In the genomic region with DNA sequence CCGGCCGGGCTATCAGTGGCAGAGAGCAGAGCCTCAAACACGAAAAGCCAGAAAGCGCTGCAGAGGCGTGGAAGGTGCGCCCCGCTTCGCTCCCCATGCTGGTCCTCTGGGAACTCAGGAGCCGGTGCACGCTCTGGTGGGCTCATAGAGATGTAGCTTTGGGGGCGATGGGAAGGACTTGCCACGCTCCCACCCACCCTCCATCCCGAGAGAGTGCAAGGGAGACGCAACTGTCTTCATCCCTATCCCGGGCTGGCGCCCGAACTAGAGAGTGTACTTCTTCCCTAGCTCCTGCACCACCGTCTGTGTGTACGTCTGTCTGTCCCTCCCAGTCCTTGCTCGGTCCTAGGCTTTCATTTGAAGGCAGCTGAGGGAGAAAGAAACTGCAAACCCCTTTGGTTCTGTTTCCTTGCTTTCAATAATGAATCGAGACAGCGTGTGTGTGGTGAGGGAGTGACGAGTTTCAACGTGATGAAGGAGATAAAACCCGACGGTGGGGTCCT, we compare ENCODE assay signal across 26 cellular contexts. TPM values are rescaled to one million over a fixed set of nuclear protein-coding genes. Genes with fewer than 3 reads are reported as not detected.
DNase-seq lines count a peak whose midpoint lies in the region; ATAC-seq and TF ChIP-seq lines count a peak whose summit lies in the region.
"Had no signal": no experiment of that assay in that cellular context is flagged by ENCODE, and none has a peak within 500 bp of the region (broad histone marks: within the 10 kb centered on the region; RNA-seq: fewer than 3 reads in every experiment).

No MANE protein-coding gene starts in this region.

- CTCF ChIA-PET in activated naive CD4-positive, alpha-beta T cell treated with anti-CD3 and anti-CD28 coated beads, Interleukin-2, amount 10 ng/mL, durations not matched to agents 7 days and 5 days (lab: Charles Lee) = interaction anchor here (1.0 to 2.7 kb wide), 4 partner anchors 11 to 723 kb away, joined by 3 to 13 read pairs (median 3); no protein-coding TSS in a partner anchor

- ATAC-seq in HG02678 (IDR thresholded peaks at IDR 0.05; ENCODE audit: unreplicated experiment) = no peak
- ATAC-seq: T-cell had no signal

- peaks cover 98% of the 10 kb centered on the region for H3K27me3 Mint-ChIP-seq in activated naive CD4-positive, alpha-beta T cell treated with anti-CD3 and anti-CD28 coated beads, Interleukin-2, amount 10 ng/mL, durations not matched to agents 7 days and 5 days
- H3K27me3 Mint-ChIP-seq in neural crest cell (ENCODE audit: low read depth) = peaks cover 99% of the 10 kb centered on the region

- no peak for DNase-seq in activated naive CD4-positive, alpha-beta T cell treated with anti-CD3 and anti-CD28 coated beads, Interleukin-2, amount 10 ng/mL, durations not matched to agents 7 days and 5 days
- no peak for DNase-seq in activated naive CD4-positive, alpha-beta T cell treated with anti-CD3 and anti-CD28 coated beads, Interleukin-2, amount 50 U/mL, for 16 hours
- no peak for DNase-seq in epithelial cell of proximal tubule (ENCODE audit: low read depth)
- DNase-seq in neural crest cell (ENCODE audit: low read depth, low spot score) = no peak
- DNase-seq in NCI-H128 (lab: John Stamatoyannopoulos, UW; ENCODE audit: unreplicated experiment) = no peak
- DNase-seq in HuH-7.5 (ENCODE audit: low spot score) = no peak
- no peak for DNase-seq in NCI-H1105 treated with DMSO at 0.1 percent for 48 hours (lab: John Stamatoyannopoulos, UW)
- DNase-seq: ACHN; activated CD4-positive, alpha-beta T cell treated with anti-CD3 and anti-CD28 coated beads for 4 hours; activated naive CD8-positive, alpha-beta T cell treated with anti-CD3 and anti-CD28 coated beads for 36 hours; C1 segment of cervical spinal cord; Calu3; central memory CD4-positive, alpha-beta T cell; dermis blood vessel endothelial cell; EL; Karpas-422; mammary epithelial cell; MV-4-11; NCI-H1694 treated with DMSO at 0.1 percent for 48 hours; NCI-H2171 treated with DMSO at 0.1 percent for 48 hours; NCI-H526; occipital lobe; substantia nigra; T-cell had no signal

- H3K27ac Mint-ChIP-seq in activated naive CD4-positive, alpha-beta T cell treated with anti-CD3 and anti-CD28 coated beads, Interleukin-2, amount 10 ng/mL, durations not matched to agents 7 days and 5 days = peak overlapping the region; percentile 11
- H3K27ac Mint-ChIP-seq in neural crest cell (ENCODE audit: unreplicated experiment) = no peak overlapping the region
- H3K27ac Mint-ChIP-seq: activated naive CD8-positive, alpha-beta T cell treated with anti-CD3 and anti-CD28 coated beads for 36 hours; T-cell had no signal

- H3K4me3 Mint-ChIP-seq in activated naive CD4-positive, alpha-beta T cell treated with anti-CD3 and anti-CD28 coated beads, Interleukin-2, amount 10 ng/mL, durations not matched to agents 7 days and 5 days = no peak overlapping the region
- H3K4me3 Mint-ChIP-seq in neural crest cell = peak overlapping the region; percentile 44
- H3K4me3 Mint-ChIP-seq: activated naive CD8-positive, alpha-beta T cell treated with anti-CD3 and anti-CD28 coated beads for 36 hours had no signal

- peak overlapping the region; percentile 35 for H3K4me3 ChIP-seq in epithelial cell of proximal tubule (ENCODE audit: low read depth, low read length)
- H3K4me3 ChIP-seq: ascending aorta had no signal

- TF ChIP-seq CTCF in epithelial cell of proximal tubule (conservative IDR thresholded peaks at IDR 0.05; ENCODE audit: low read depth, low read length) (no peak), neural crest cell (conservative IDR thresholded peaks at IDR 0.05) (no peak)

- peaks cover 3% of the 10 kb centered on the region for H3K4me1 Mint-ChIP-seq in activated naive CD4-positive, alpha-beta T cell treated with anti-CD3 and anti-CD28 coated beads, Interleukin-2, amount 10 ng/mL, durations not matched to agents 7 days and 5 days
- peaks cover 17% of the 10 kb centered on the region for H3K4me1 Mint-ChIP-seq in neural crest cell

- H3K9me3 Mint-ChIP-seq in activated naive CD4-positive, alpha-beta T cell treated with anti-CD3 and anti-CD28 coated beads, Interleukin-2, amount 10 ng/mL, durations not matched to agents 7 days and 5 days = no peaks in the 10 kb centered on the region
- no peaks in the 10 kb centered on the region for H3K9me3 Mint-ChIP-seq in neural crest cell
- H3K9me3 Mint-ChIP-seq: activated naive CD8-positive, alpha-beta T cell treated with anti-CD3 and anti-CD28 coated beads for 36 hours; T-cell had no signal

- H3K36me3 Mint-ChIP-seq in activated naive CD4-positive, alpha-beta T cell treated with anti-CD3 and anti-CD28 coated beads, Interleukin-2, amount 10 ng/mL, durations not matched to agents 7 days and 5 days = no peaks in the 10 kb centered on the region
- H3K36me3 Mint-ChIP-seq in neural crest cell (ENCODE audit: low read depth) = no peaks in the 10 kb centered on the region
- H3K36me3 Mint-ChIP-seq: activated naive CD8-positive, alpha-beta T cell treated with anti-CD3 and anti-CD28 coated beads for 36 hours; T-cell had no signal

RNA-seq across cellular contexts. Expression of a gene that starts 6.1 kb away (rescaled TPM):
- total RNA-seq in epithelial cell of proximal tubule (5.7 and 10.7 TPM in 2 replicates), neural crest cell (1.0 and 1.1 TPM in 2 replicates)
- total RNA-seq: activated naive CD8-positive, alpha-beta T cell treated with anti-CD3 and anti-CD28 coated beads for 36 hours; ascending aorta; Calu3; mammary epithelial cell; T-cell had no signal
